1 cellular context compared by ENCODE assay signal in genomic region chr6:73695619-73696421, GRCh38.
TF ChIP-seq lines count a peak whose summit lies in the region.

TSS of gene CD109 (plus strand) at chr6:73696203. CDS start at chr6:73696216, 13 bp downstream.

TF ChIP-seq in K562, 482 proteins besides CTCF, POLR2A, EP300 and RAD21 (continued from another document):
- TF ChIP-seq CTCFL (IDR thresholded peaks at IDR 0.05; ENCODE audit: borderline replicate concordance, insufficient read depth, low read depth, low read length, poor library complexity, severe bottlenecking) = no peak
- no peak for TF ChIP-seq NR3C1 (CRISPR knock-in tag; IDR thresholded peaks at IDR 0.05)
- TF ChIP-seq ZFP36 (IDR thresholded peaks at IDR 0.05; ENCODE audit: low read depth, low read length, partially characterized antibody) = no peak
- 0 out of 2 replicates have a peak, but pooled peaks have one; percentile 6 for TF ChIP-seq CXXC5 (CRISPR knock-in tag; IDR thresholded peaks at IDR 0.05)
- no peak for TF ChIP-seq CREB3L1 (IDR thresholded peaks at IDR 0.05; ENCODE audit: borderline replicate concordance, low read depth)
- no peak for TF ChIP-seq BDP1 (IDR thresholded peaks at IDR 0.05; ENCODE audit: insufficient read depth, insufficient read length)
- TF ChIP-seq FOSL1 (tag; conservative IDR thresholded peaks at IDR 0.05) = peak; percentile 90
- peak; percentile 36; the same call in 1 of the 2 replicates for TF ChIP-seq POLR2H (tag; IDR thresholded peaks at IDR 0.05; ENCODE audit: low read depth)
- TF ChIP-seq ZNF589 (CRISPR knock-in tag; IDR thresholded peaks at IDR 0.05; ENCODE audit: low read depth) = no peak
- TF ChIP-seq NCOA6 (IDR thresholded peaks at IDR 0.05) = no peak
- TF ChIP-seq BMI1 (IDR thresholded peaks at IDR 0.05; ENCODE audit: low read length) = no peak
- peak in 1 of 2 experiments; percentile 37 for TF ChIP-seq E2F6 (IDR thresholded peaks at IDR 0.05; ENCODE audit: borderline replicate concordance in 1 of 2, extremely low read depth in 1 of 2, insufficient read depth in 1 of 2, insufficient read length in 1 of 2, low read depth in 1 of 2, low read length in 1 of 2, poor library complexity in 1 of 2, severe bottlenecking in 1 of 2)
